Comparison of ENCODE assay signal across 1 cellular context in the genomic region with DNA sequence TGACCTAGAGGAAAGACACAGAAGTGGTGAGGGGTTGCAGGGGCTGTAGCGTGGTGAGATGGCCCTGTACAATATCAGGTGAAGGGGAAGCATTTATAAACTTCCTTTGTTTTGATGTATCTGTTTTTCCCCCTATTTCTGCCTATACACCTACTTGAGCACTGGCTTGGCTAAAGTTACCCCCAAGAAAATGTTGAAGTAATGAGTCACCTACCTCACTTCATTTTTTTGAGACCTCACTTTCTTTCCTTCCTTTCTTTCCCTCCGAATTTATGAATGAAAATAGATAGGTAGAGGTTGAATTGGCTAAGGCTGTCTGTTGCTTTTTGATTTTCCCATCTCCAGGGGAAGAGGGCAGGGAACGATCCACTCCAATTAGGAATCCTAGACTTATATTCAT.
TF ChIP-seq lines count a peak whose summit lies in the region.

No MANE protein-coding gene starts in this region.

TF ChIP-seq in IMR-90, 13 proteins besides CTCF, POLR2A, EP300 and RAD21:
- TF ChIP-seq MAFK (IDR thresholded peaks at IDR 0.05; ENCODE audit: low read depth, low read length) (no peak), CHD1 (IDR thresholded peaks at IDR 0.05; ENCODE audit: low read depth, low read length) (no peak), BHLHE40 (IDR thresholded peaks at IDR 0.05; ENCODE audit: low read depth, low read length) (no peak), MAZ (IDR thresholded peaks at IDR 0.05; ENCODE audit: borderline replicate concordance, low read depth, low read length) (no peak), RFX5 (IDR thresholded peaks at IDR 0.05; ENCODE audit: low read depth, low read length) (no peak), SMC3 (IDR thresholded peaks at IDR 0.05; ENCODE audit: low read depth, low read length) (no peak), NFE2L2 (IDR thresholded peaks at IDR 0.05; ENCODE audit: low read depth, low read length) (no peak), FOS (IDR thresholded peaks at IDR 0.05; ENCODE audit: low read depth, low read length) (0 out of 2 replicates have a peak, but pooled peaks have one; percentile 9)
- TF ChIP-seq, protein P1, sequence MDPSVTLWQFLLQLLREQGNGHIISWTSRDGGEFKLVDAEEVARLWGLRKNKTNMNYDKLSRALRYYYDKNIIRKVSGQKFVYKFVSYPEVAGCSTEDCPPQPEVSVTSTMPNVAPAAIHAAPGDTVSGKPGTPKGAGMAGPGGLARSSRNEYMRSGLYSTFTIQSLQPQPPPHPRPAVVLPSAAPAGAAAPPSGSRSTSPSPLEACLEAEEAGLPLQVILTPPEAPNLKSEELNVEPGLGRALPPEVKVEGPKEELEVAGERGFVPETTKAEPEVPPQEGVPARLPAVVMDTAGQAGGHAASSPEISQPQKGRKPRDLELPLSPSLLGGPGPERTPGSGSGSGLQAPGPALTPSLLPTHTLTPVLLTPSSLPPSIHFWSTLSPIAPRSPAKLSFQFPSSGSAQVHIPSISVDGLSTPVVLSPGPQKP (IDR thresholded peaks at IDR 0.05; ENCODE audit: borderline replicate concordance, low read depth, low read length): no peak
